21 cellular contexts compared by ENCODE assay signal in genomic region chr7:13077466-13077865, GRCh38.
DNase-seq lines count a peak whose midpoint lies in the region; ATAC-seq, FAIRE-seq and TF ChIP-seq lines count a peak whose summit lies in the region.
"Had no signal": no experiment of that assay in that cellular context is flagged by ENCODE, and none has a peak within 500 bp of the region (broad histone marks: within the 10 kb centered on the region; RNA-seq: fewer than 3 reads in every experiment).

No MANE protein-coding gene starts in this region.

- no peak for TF ChIP-seq CTCF in AG10803 (conservative IDR thresholded peaks at IDR 0.05; ENCODE audit: low read length)
- no peak for TF ChIP-seq CTCF in IMR-90 (conservative IDR thresholded peaks at IDR 0.05; ENCODE audit: low read depth, low read length)
- TF ChIP-seq CTCF in mammary epithelial cell (conservative IDR thresholded peaks at IDR 0.05 in 1 of 2, IDR thresholded peaks at IDR 0.05 in 1 of 2; ENCODE audit: extremely low read depth in 1 of 2, insufficient read depth in 1 of 2, low read depth in 1 of 2, low read length in 2 of 2) = no peak
- no peak for TF ChIP-seq CTCF in keratinocyte (optimal IDR thresholded peaks at IDR 0.05 in 1 of 3, IDR thresholded peaks at IDR 0.05 in 1 of 3, conservative IDR thresholded peaks at IDR 0.05 in 1 of 3; ENCODE audit: extremely low read depth in 1 of 3, insufficient read depth in 2 of 3, low read length in 3 of 3)

- H3K79me2 ChIP-seq in mammary epithelial cell (ENCODE audit: insufficient read depth, low read length) = no peaks in the 10 kb centered on the region
- no peaks in the 10 kb centered on the region for H3K79me2 ChIP-seq in keratinocyte (ENCODE audit: control insufficient read depth, insufficient read depth, low read length)

- peak overlapping the region; percentile 28 to 41; a peak in 1 of 4 replicates for H4K8ac ChIP-seq in IMR-90 (ENCODE audit: low read depth in 2 of 2, low read length in 2 of 2)

- no peak overlapping the region for H2AFZ ChIP-seq in IMR-90 (replicated peaks; ENCODE audit: low read length, poor library complexity)
- peak overlapping the region; percentile 21 for H2AFZ ChIP-seq in mammary epithelial cell (ENCODE audit: low read depth, low read length)
- peak overlapping the region; percentile 74 for H2AFZ ChIP-seq in keratinocyte (ENCODE audit: control insufficient read depth, low read length)

- H3K4ac ChIP-seq in IMR-90 (ENCODE audit: low read depth, low read length) = no peak overlapping the region

- peaks cover 5% of the 10 kb centered on the region for H3K4me1 ChIP-seq in IMR-90 (ENCODE audit: control insufficient read depth, insufficient read depth, low read length)
- peaks cover 8% of the 10 kb centered on the region for H3K4me1 ChIP-seq in mammary epithelial cell (ENCODE audit: insufficient read depth, low read length)
- H3K4me1 ChIP-seq in keratinocyte (ENCODE audit: control insufficient read depth, extremely low read depth, insufficient read depth, low read length) = peaks cover 12% of the 10 kb centered on the region
- H3K4me1 ChIP-seq: esophagus squamous epithelium had no signal

- H2BK5ac ChIP-seq in IMR-90 (ENCODE audit: low read depth, low read length, poor library complexity, severe bottlenecking) = peak overlapping the region; percentile 79

- intact Hi-C loops in IMR-90 (cut with micrococcal nuclease) = loop anchor here (5.0 kb wide), 1 partner anchor 40 kb away; no protein-coding TSS in a partner anchor
- intact Hi-C loops in mammary epithelial cell (cut with micrococcal nuclease) = no loop called here
- intact Hi-C loops in sciatic nerve (cut with DNase I) = no loop called here

- H2BK20ac ChIP-seq in IMR-90 (ENCODE audit: low read depth, low read length) = peak overlapping the region; percentile 50; the same call in 1 of the 2 replicates

- no peak for TF ChIP-seq RAD21 in IMR-90 (IDR thresholded peaks at IDR 0.05; ENCODE audit: low read length)

- H4K5ac ChIP-seq in IMR-90 (ENCODE audit: low read depth, low read length) = 0 out of 2 replicates have a peak overlapping the region, but pooled peaks have one; percentile 7

- H3K27me3 ChIP-seq in IMR-90 (ENCODE audit: control insufficient read depth, insufficient read depth, low read length) = no peaks in the 10 kb centered on the region
- no peaks in the 10 kb centered on the region for H3K27me3 ChIP-seq in mammary epithelial cell (ENCODE audit: insufficient read depth, low read length)
- no peaks in the 10 kb centered on the region for H3K27me3 ChIP-seq in keratinocyte (ENCODE audit: control insufficient read depth, extremely low read depth, insufficient read depth, low read length)
- H3K27me3 ChIP-seq: esophagus squamous epithelium had no signal

- H2BK120ac ChIP-seq in IMR-90 (ENCODE audit: low read depth, low read length) = peak overlapping the region; percentile 35; the same call in 1 of the 2 replicates

- no peak for TF ChIP-seq POLR2A in IMR-90 (IDR thresholded peaks at IDR 0.05; ENCODE audit: low read depth, low read length)

- no peak overlapping the region for H3K14ac ChIP-seq in IMR-90 (replicated peaks; ENCODE audit: low read depth, low read length)

- no peaks in the 10 kb centered on the region for H3K9me3 ChIP-seq in IMR-90 (ENCODE audit: control insufficient read depth, insufficient read depth, low read length)
- no peaks in the 10 kb centered on the region for H3K9me3 ChIP-seq in mammary epithelial cell (replicated peaks; ENCODE audit: insufficient read depth, low read length)
- no peaks in the 10 kb centered on the region for H3K9me3 ChIP-seq in keratinocyte (ENCODE audit: control insufficient read depth, low read depth, low read length)
- H3K9me3 ChIP-seq: esophagus squamous epithelium had no signal

- no peak overlapping the region for H3K27ac ChIP-seq in IMR-90 (ENCODE audit: insufficient read depth, low read length)
- no peak overlapping the region for H3K27ac ChIP-seq in mammary epithelial cell (ENCODE audit: insufficient read depth, low read depth, low read length)
- no peak overlapping the region for H3K27ac ChIP-seq in keratinocyte (ENCODE audit: control insufficient read depth, insufficient read depth, low read length)
- H3K27ac ChIP-seq: esophagus squamous epithelium, SK-N-MC had no signal

- no peak overlapping the region for H3K4me3 ChIP-seq in AG10803 (ENCODE audit: low read length)
- H3K4me3 ChIP-seq in IMR-90 (ENCODE audit: insufficient read depth, low read depth, low read length) = no peak overlapping the region
- H3K4me3 ChIP-seq in mammary epithelial cell (replicated peaks in 1 of 3; ENCODE audit: insufficient read depth in 1 of 3, low read depth in 2 of 3, low read length in 3 of 3) = no peak overlapping the region
- H3K4me3 ChIP-seq in keratinocyte (ENCODE audit: control insufficient read depth in 2 of 3, extremely low read depth in 1 of 3, insufficient read depth in 2 of 3, low read depth in 1 of 3, low read length in 3 of 3) = no peak overlapping the region
- H3K4me3 ChIP-seq: esophagus squamous epithelium, SK-N-MC had no signal

- FAIRE-seq in keratinocyte (lab: Jason Lieb, UNC) = no peak

- H4K20me1 ChIP-seq in IMR-90 (ENCODE audit: insufficient read depth, low read length) = no peaks in the 10 kb centered on the region
- no peaks in the 10 kb centered on the region for H4K20me1 ChIP-seq in mammary epithelial cell (ENCODE audit: insufficient read depth, low read length)
- no peaks in the 10 kb centered on the region for H4K20me1 ChIP-seq in keratinocyte (ENCODE audit: control insufficient read depth, extremely low read depth, insufficient read depth, low read length)

- H2AK5ac ChIP-seq in IMR-90 (ENCODE audit: low read depth, low read length) = no peak overlapping the region

- H2BK15ac ChIP-seq in IMR-90 (ENCODE audit: low read depth, low read length) = no peak overlapping the region; the same call in 2 of the 3 replicates

- H2AK9ac ChIP-seq in IMR-90 (replicated peaks; ENCODE audit: low read depth, low read length, poor library complexity) = no peak overlapping the region

- WGBS in IMR-90 (ENCODE audit: extremely low coverage in 2 of 2, insufficient read length in 1 of 2), 2 experiments = no CpG with 5 or more reads among the region's 3 CpGs
- 39% methylated on average over 3 of the region's 3 CpGs for WGBS in mammary epithelial cell (ENCODE audit: low coverage, missing lambda C conversion rate)

- peak; percentile 95 for ATAC-seq in IMR-90 (ENCODE audit: low read depth)
- no peak for ATAC-seq in HG03457 (IDR thresholded peaks at IDR 0.05; ENCODE audit: unreplicated experiment)
- ATAC-seq in GM19328 (IDR thresholded peaks at IDR 0.05; ENCODE audit: unreplicated experiment) = no peak
- no peak for ATAC-seq in sciatic nerve
- ATAC-seq: CD8-positive, alpha-beta T cell; left cardiac atrium had no signal

- H3K18ac ChIP-seq in IMR-90 (ENCODE audit: low read depth, low read length) = no peak overlapping the region

- H4K91ac ChIP-seq in IMR-90 (ENCODE audit: insufficient read depth, low read depth, low read length) = no peak overlapping the region

- H3K9ac ChIP-seq in IMR-90 (ENCODE audit: low read depth, low read length) (no peak overlapping the region; the same call in 1 of the 2 replicates), mammary epithelial cell (ENCODE audit: insufficient read depth, low read length) (no peak overlapping the region), keratinocyte (ENCODE audit: control insufficient read depth, extremely low read depth, insufficient read depth, low read length) (no peak overlapping the region)

- no peak overlapping the region for H3K23ac ChIP-seq in IMR-90 (ENCODE audit: low read depth, low read length)

- H3K36me3 ChIP-seq in IMR-90 (ENCODE audit: control insufficient read depth, insufficient read depth, low read length) (no peaks in the 10 kb centered on the region), mammary epithelial cell (ENCODE audit: insufficient read depth, low read length) (no peaks in the 10 kb centered on the region), keratinocyte (ENCODE audit: control insufficient read depth in 2 of 2, extremely low read depth in 1 of 2, insufficient read depth in 2 of 2, low read length in 2 of 2) (no peaks in the 10 kb centered on the region)
- H3K36me3 ChIP-seq: esophagus squamous epithelium had no signal

- no peak overlapping the region for H3K56ac ChIP-seq in IMR-90 (ENCODE audit: extremely low read depth, insufficient read depth, low read length)

- in situ Hi-C loops in IMR-90 (cut with MboI; ENCODE audit: low sequenced_read_pairs) (no loop called here), mammary epithelial cell (cut with MboI; ENCODE audit: low sequenced_read_pairs in 2 of 2) (no loop called here)

- H3K79me1 ChIP-seq in IMR-90 (ENCODE audit: low read depth in 1 of 2, low read length in 2 of 2) = no peaks in the 10 kb centered on the region

- H3K9me1 ChIP-seq in IMR-90 (ENCODE audit: insufficient read depth, low read length) (no peaks in the 10 kb centered on the region), keratinocyte (ENCODE audit: control insufficient read depth, extremely low read depth, insufficient read depth, low read length) (no peaks in the 10 kb centered on the region)

- POLR2A ChIA-PET in IMR-90 (lab: Charles Lee; ENCODE audit: unreplicated experiment) = no interaction called here

- CTCF ChIA-PET in IMR-90 (lab: Yijun Ruan, JAX) (interaction anchor here (1.0 kb wide), 1 partner anchor 18 kb away, joined by 4 read pairs; no protein-coding TSS in a partner anchor), mammary epithelial cell (lab: Charles Lee; ENCODE audit: low non-redundant PET) (no interaction called here)

- DNase-seq in AG10803 (ENCODE audit: low read depth) = peak; percentile 17
- DNase-seq in IMR-90 = peak; percentile 47
- peak; percentile 13 for DNase-seq in mammary epithelial cell
- no peak for DNase-seq in keratinocyte (ENCODE audit: low read depth, low spot score)
- no peak for DNase-seq in OCI-M2 (lab: John Stamatoyannopoulos, UW; ENCODE audit: unreplicated experiment)
- no peak for DNase-seq in sciatic nerve (ENCODE audit: low spot score)
- DNase-seq: activated CD4-positive, alpha-beta T cell treated with anti-CD3 and anti-CD28 coated beads for 4 hours; activated naive CD4-positive, alpha-beta T cell; CD8-positive, alpha-beta T cell; esophagus squamous epithelium; hypothalamus; left cardiac atrium; midbrain; NCI-H1048; NCI-H2081; NCI-H524; stimulated activated CD4-positive, alpha-beta T cell treated with anti-CD3 and anti-CD28 coated beads, Interleukin-1b, Interleukin-23, amount 100 ng/mL, for 48 hours; T1000 had no signal

- dilution Hi-C loops in IMR-90 (cut with HindIII; ENCODE audit: low sequenced_read_pairs, unreplicated experiment) = no loop called here
- dilution Hi-C loops in mammary epithelial cell (cut with HindIII; ENCODE audit: low sequenced_read_pairs) = no loop called here
- dilution Hi-C loops in keratinocyte (cut with MboI; ENCODE audit: extremely low pct_ligation_motif_present, low sequenced_read_pairs) = no loop called here

- H3K4me2 ChIP-seq in IMR-90 (ENCODE audit: low read depth, low read length) (peak overlapping the region; percentile 85; the same call in 1 of the 2 replicates), mammary epithelial cell (ENCODE audit: insufficient read depth, low read depth, low read length) (peak overlapping the region; percentile 30), keratinocyte (ENCODE audit: control insufficient read depth, extremely low read depth, insufficient read depth, low read depth, low read length) (peak overlapping the region; percentile 35)

- BruUV-seq in IMR-90 (replicated peaks; lab: Mats Ljungman, UMichigan) = no TSS peak
- no TSS peak for BruUV-seq in mammary epithelial cell (replicated peaks; lab: Mats Ljungman, UMichigan)

Comparison
In these comparisons a context has a peak if more than half of its experiments do, and no peak if none do; other contexts are left out.
1. DNase-seq: peak in AG10803 (single experiment), IMR-90 (single experiment) and mammary epithelial cell (single experiment); none in keratinocyte (single experiment), OCI-M2 (single experiment) and sciatic nerve (single experiment).
2. H3K4me2 ChIP-seq: peak in every context shown above with its lines; median percentile 85 in IMR-90; 35 in keratinocyte; 30 in mammary epithelial cell.